ENCODE assay signal across 11 cellular contexts in the genomic region with DNA sequence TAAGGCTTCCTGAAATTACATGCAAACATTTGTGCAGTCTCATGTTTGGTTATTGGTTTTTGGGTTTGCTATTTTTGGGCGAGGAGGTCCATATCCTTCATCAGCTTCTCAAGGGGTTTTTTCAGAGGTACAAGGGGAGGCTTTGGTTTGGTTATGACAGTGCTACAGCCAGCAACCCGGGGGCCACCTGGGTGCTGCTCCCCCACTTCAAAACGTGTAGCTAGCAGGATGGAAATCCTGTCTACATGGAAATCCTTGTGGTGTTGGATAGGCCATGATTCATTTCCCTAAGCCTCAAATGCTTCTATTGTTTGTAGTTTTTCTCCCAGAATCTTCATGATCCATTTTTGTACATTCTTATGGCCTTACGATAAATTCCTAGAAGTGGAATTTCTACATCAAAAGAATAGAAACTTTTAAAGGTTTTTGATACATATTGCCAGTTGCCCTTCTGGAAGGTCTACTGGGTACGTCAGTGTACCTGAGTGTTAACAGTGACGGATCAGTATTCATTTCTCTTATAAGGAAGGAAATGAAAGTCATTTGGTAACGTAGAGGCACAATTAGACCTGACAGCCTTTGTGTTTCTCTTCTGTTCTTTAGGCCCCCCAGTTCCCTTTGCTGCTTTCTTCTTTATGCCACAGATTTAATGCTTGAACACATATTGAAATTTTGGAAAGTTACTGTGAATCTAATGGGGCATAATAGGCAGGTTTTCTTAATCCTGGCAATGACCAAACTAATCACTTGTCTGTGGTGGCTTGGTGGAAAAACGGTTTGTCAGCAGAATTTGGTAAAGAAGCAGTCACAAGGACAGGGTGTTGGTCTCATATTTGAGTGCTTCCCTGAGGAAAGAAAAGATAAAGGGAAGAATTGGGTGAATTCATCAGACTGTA.
A peak's percentile ranks its signal among the peaks of the same experiment; 100 is the strongest.
DNase-seq lines count a peak whose midpoint lies in the region; ATAC-seq, FAIRE-seq and TF ChIP-seq lines count a peak whose summit lies in the region.
"Had no signal": no experiment of that assay in that cellular context is flagged by ENCODE, and none has a peak within 500 bp of the region (broad histone marks: within the 10 kb centered on the region; RNA-seq: fewer than 3 reads in every experiment).

No MANE protein-coding gene starts in this region.

- POLR2A ChIA-PET in GM10248 (lab: Yijun Ruan, JAX) = no interaction called here

- H3K23ac ChIP-seq in neuronal stem cell (ENCODE audit: low read depth, low read length, poor library complexity) = no peak overlapping the region

- no peak overlapping the region for H2BK120ac ChIP-seq in neuronal stem cell (ENCODE audit: low read depth, low read length)

- no peak overlapping the region for H2AFZ ChIP-seq in neuronal stem cell (ENCODE audit: low read length)

- H3K18ac ChIP-seq in neuronal stem cell (ENCODE audit: low read length) = no peak overlapping the region

- no peaks in the 10 kb centered on the region for H3K9me3 Mint-ChIP-seq in activated naive CD8-positive, alpha-beta T cell (ENCODE audit: low read depth)

- peak overlapping the region; percentile 9 for H3K4me3 Mint-ChIP-seq in activated naive CD8-positive, alpha-beta T cell

- no peaks in the 10 kb centered on the region for H3K36me3 Mint-ChIP-seq in activated naive CD8-positive, alpha-beta T cell

- H2BK12ac ChIP-seq in neuronal stem cell (ENCODE audit: low read length) = no peak overlapping the region

- no peak overlapping the region for H3K4me3 ChIP-seq in neuronal stem cell (ENCODE audit: low read length in 2 of 2)
- H3K4me3 ChIP-seq: upper lobe of right lung had no signal

- no peak overlapping the region for H3K4me2 ChIP-seq in neuronal stem cell (ENCODE audit: insufficient read depth, low read length, poor library complexity, severe bottlenecking)

- H3K27ac ChIP-seq in neuronal stem cell (replicated peaks; ENCODE audit: low read length) = no peak overlapping the region
- H3K27ac ChIP-seq: upper lobe of right lung had no signal

- no peaks in the 10 kb centered on the region for H3K27me3 ChIP-seq in neuronal stem cell (ENCODE audit: control insufficient read depth in 3 of 3, insufficient read depth in 3 of 3, low read depth in 1 of 3, low read length in 3 of 3)
- H3K27me3 ChIP-seq: upper lobe of right lung had no signal

- H3K9me3 ChIP-seq in neuronal stem cell (replicated peaks in 1 of 2; ENCODE audit: control insufficient read depth in 2 of 2, insufficient read depth in 1 of 2, low read depth in 1 of 2, low read length in 2 of 2) = peaks cover 0 to 1% of the 10 kb centered on the region in 2 donors
- H3K9me3 ChIP-seq: upper lobe of right lung had no signal

- H3K14ac ChIP-seq in neuronal stem cell (ENCODE audit: low read length) = no peak overlapping the region

- H3K27me3 Mint-ChIP-seq in activated naive CD8-positive, alpha-beta T cell = no peaks in the 10 kb centered on the region

- H4K91ac ChIP-seq in neuronal stem cell (ENCODE audit: low read depth, low read length, poor library complexity) = no peak overlapping the region

- no peak overlapping the region for H3K27ac Mint-ChIP-seq in activated naive CD8-positive, alpha-beta T cell

- H3K4ac ChIP-seq in neuronal stem cell (ENCODE audit: low read length) = no peak overlapping the region

- H3K79me1 ChIP-seq in neuronal stem cell (ENCODE audit: low read depth, low read length) = peaks cover 2% of the 10 kb centered on the region

- no peak overlapping the region for H2AK5ac ChIP-seq in neuronal stem cell (ENCODE audit: low read depth, low read length)

- H3K4me1 Mint-ChIP-seq in activated naive CD8-positive, alpha-beta T cell (ENCODE audit: low read depth) = peaks cover 54% of the 10 kb centered on the region

- no peak for TF ChIP-seq CTCF in GM10248 (IDR thresholded peaks at IDR 0.05; ENCODE audit: control extremely low read depth, extremely low read depth, low read depth, missing control alignments)

- DNase-seq in GM10248 (ENCODE audit: extremely low spot score) (peak; percentile 57), neuronal stem cell (ENCODE audit: low spot score) (no peak), RPMI8226 (no peak), RCC 7860 (ENCODE audit: low spot score) (no peak), KG1 (lab: John Stamatoyannopoulos, UW) (no peak), NCI-H345 treated with DMSO at 0.1 percent for 48 hours (lab: John Stamatoyannopoulos, UW; ENCODE audit: unreplicated experiment) (no peak)
- DNase-seq: GDM1, NCI-H1092, upper lobe of right lung had no signal

- FAIRE-seq in RCC 7860 (lab: Jason Lieb, UNC) = no peak

- H2BK15ac ChIP-seq in neuronal stem cell (ENCODE audit: low read length) = no peak overlapping the region

- no peak overlapping the region for H4K8ac ChIP-seq in neuronal stem cell (ENCODE audit: low read depth, low read length)

- no peak overlapping the region for H2BK5ac ChIP-seq in neuronal stem cell (ENCODE audit: low read length)

- ATAC-seq in GM21515 (IDR thresholded peaks at IDR 0.05; ENCODE audit: unreplicated experiment) = peak; percentile 68

- CTCF ChIA-PET in GM10248 (lab: Yijun Ruan, JAX) = interaction anchor here (1.1 to 14.5 kb wide), 4 partner anchors 11 to 100 kb away, joined by 3 to 145 read pairs (median 4); no protein-coding TSS in a partner anchor

- no CpG with 5 or more reads among the region's 8 CpGs for WGBS in neuronal stem cell (ENCODE audit: extremely low coverage in 2 of 2, insufficient read length in 2 of 2, insufficient replicate concordance in 1 of 2), 2 donors

- peaks cover 13 to 28% of the 10 kb centered on the region in 2 donors for H3K4me1 ChIP-seq in neuronal stem cell (ENCODE audit: control insufficient read depth in 2 of 2, insufficient read depth in 1 of 2, low read depth in 1 of 2, low read length in 2 of 2)

- H3K36me3 ChIP-seq in neuronal stem cell (replicated peaks in 1 of 2; ENCODE audit: control insufficient read depth in 2 of 2, insufficient read depth in 2 of 2, low read length in 2 of 2) = no peaks in the 10 kb centered on the region
- H3K36me3 ChIP-seq: upper lobe of right lung had no signal

- H3K9ac ChIP-seq in neuronal stem cell (ENCODE audit: low read depth, low read length, poor library complexity) = peak overlapping the region; percentile 24
